22 cellular contexts compared by ENCODE assay signal in genomic region chr10:17365402-17365801, GRCh38.
DNase-seq lines count a peak whose midpoint lies in the region; ATAC-seq and TF ChIP-seq lines count a peak whose summit lies in the region.
"Had no signal": no experiment of that assay in that cellular context is flagged by ENCODE, and none has a peak within 500 bp of the region (broad histone marks: within the 10 kb centered on the region; RNA-seq: fewer than 3 reads in every experiment).

No MANE protein-coding gene starts in this region.

- ATAC-seq in HG03135 (IDR thresholded peaks at IDR 0.05; ENCODE audit: unreplicated experiment), result peak; percentile 82
- ATAC-seq: Panc1, T-cell had no signal

- DNase-seq in DMS53 (lab: John Stamatoyannopoulos, UW), result peak; percentile 42
- no peak for DNase-seq in DMS53 treated with DMSO at 0.1 percent for 48 hours (lab: John Stamatoyannopoulos, UW; ENCODE audit: unreplicated experiment)
- peak; percentile 17 for DNase-seq in OCI-M1 (lab: John Stamatoyannopoulos, UW)
- DNase-seq in GM20000 (ENCODE audit: low spot score), result no peak
- no peak for DNase-seq in T-helper 1 cell
- DNase-seq in NCI-H82 (lab: John Stamatoyannopoulos, UW), result no peak
- DNase-seq: ACHN; BE2C; Calu3; CD8-positive, alpha-beta memory T cell; KBM-7; NCI-H1105 treated with DMSO at 0.1 percent for 48 hours; NCI-H146; NCI-H1930; NCI-H2107; NCI-H446; NCI-H524 treated with DMSO at 0.1 percent for 48 hours; NCI-H774; SHP77; T-cell had no signal

- no peak for TF ChIP-seq CTCF in GM20000 (IDR thresholded peaks at IDR 0.05; ENCODE audit: extremely low read depth, missing control alignments)

Comparison
In these comparisons a context has a peak if more than half of its experiments do, and no peak if none do; other contexts are left out.
1. DNase-seq: peak in DMS53 (single experiment) and OCI-M1 (single experiment); none in DMS53 treated with DMSO at 0.1 percent for 48 hours (single experiment), GM20000 (single experiment), T-helper 1 cell (0 of 5) and NCI-H82 (single experiment).